ENCODE assay signal across 8 cellular contexts in the genomic region with DNA sequence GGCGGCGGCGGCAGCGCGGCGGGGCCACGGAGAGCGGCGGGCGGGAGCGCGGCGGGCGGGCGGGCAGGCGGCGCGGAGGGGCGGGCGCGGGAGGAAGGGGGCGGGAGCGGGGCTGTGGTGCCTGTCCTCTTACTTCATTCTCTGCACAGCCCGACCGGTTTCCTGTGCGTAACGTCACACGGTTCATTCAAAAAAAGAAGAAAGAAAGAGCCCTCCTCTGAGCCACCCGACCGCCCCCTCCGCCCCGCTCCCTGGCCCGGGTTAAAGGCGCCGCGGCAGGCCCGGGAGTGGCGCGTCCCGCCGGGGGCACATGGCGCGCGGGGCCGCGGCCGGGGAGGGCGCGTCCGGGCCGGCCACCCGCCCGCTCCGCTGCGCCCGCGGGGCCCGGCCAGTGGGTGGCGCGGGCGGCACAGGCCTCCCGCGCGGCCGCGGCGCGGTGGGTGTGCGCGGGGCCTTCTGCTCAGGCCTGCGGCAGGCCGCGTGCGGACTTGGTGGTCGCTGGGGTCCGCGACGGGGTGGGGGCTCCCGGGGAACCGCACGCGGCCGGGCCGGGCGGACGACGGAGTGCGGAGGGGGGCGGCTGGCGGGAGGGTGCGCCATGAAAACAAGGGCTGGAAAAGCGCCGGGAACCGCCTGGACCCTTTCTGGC. TPM values are rescaled to one million over a fixed set of nuclear protein-coding genes. Genes with fewer than 3 reads are reported as not detected.
DNase-seq lines count a peak whose midpoint lies in the region; ATAC-seq, FAIRE-seq and TF ChIP-seq lines count a peak whose summit lies in the region.

No MANE protein-coding gene starts in this region.

- H3K27ac ChIP-seq in adrenal gland (peak overlapping the region in 3 of 5 donors; percentile 53 to 87 (median 65)), left ventricle myocardium inferior (replicated peaks) (peak overlapping the region; percentile 85), psoas muscle (peak overlapping the region; percentile 87)

- TF ChIP-seq CTCF in GM12865 (IDR thresholded peaks at IDR 0.05; ENCODE audit: insufficient read depth, low read depth, low read length, missing control alignments), result peak; percentile 18
- TF ChIP-seq CTCF in NB4 (IDR thresholded peaks at IDR 0.05; ENCODE audit: low read depth, low read length), result no peak
- TF ChIP-seq CTCF in adrenal gland (IDR thresholded peaks at IDR 0.05), result peak in 1 of 6 experiments; percentile 45
- peak; percentile 25 for TF ChIP-seq CTCF in left ventricle myocardium inferior (IDR thresholded peaks at IDR 0.05; ENCODE audit: borderline replicate concordance)
- TF ChIP-seq CTCF in psoas muscle (IDR thresholded peaks at IDR 0.05), result peak; percentile 29

- no peaks in the 10 kb centered on the region for H3K9me3 ChIP-seq in adrenal gland (replicated peaks in 1 of 3)
- H3K9me3 ChIP-seq in left ventricle myocardium inferior (replicated peaks), result no peaks in the 10 kb centered on the region
- no peaks in the 10 kb centered on the region for H3K9me3 ChIP-seq in psoas muscle

- peak; percentile 93 for DNase-seq in GM12865 (ENCODE audit: low read depth)
- DNase-seq in NB4 (ENCODE audit: low read depth), result peak; percentile 92
- peak; percentile 85 for DNase-seq in T follicular helper cell (ENCODE audit: low read depth)
- peak; percentile 70 to 87 (median 78) for DNase-seq in adrenal gland
- peak; percentile 85 for DNase-seq in left ventricle myocardium inferior
- DNase-seq in psoas muscle, result peak; percentile 82 to 90
- peak; percentile 74 for DNase-seq in urothelium cell line (ENCODE audit: low spot score)

- peaks cover 0 to 4% of the 10 kb centered on the region in 2 donors for H3K4me1 ChIP-seq in adrenal gland (replicated peaks in 1 of 2)
- peaks cover 53% of the 10 kb centered on the region for H3K4me1 ChIP-seq in left ventricle myocardium inferior
- peaks cover 29% of the 10 kb centered on the region for H3K4me1 ChIP-seq in psoas muscle

- H3K4me3 ChIP-seq in GM12865 (ENCODE audit: low read depth, low read length), result peak overlapping the region; percentile 62
- H3K4me3 ChIP-seq in NB4 (ENCODE audit: low read depth, low read length), result peak overlapping the region; percentile 76
- H3K4me3 ChIP-seq in adrenal gland, result peak overlapping the region in 2 of 4 donors; percentile 21 to 78
- peak overlapping the region; percentile 73 for H3K4me3 ChIP-seq in left ventricle myocardium inferior
- peak overlapping the region; percentile 71 for H3K4me3 ChIP-seq in psoas muscle

- intact Hi-C loops in adrenal gland (cut with DNase I), result loop anchor here (5.0 to 10.0 kb wide), 4 partner anchors 188 to 303 kb away; no protein-coding TSS in a partner anchor
- intact Hi-C loops in left ventricle myocardium inferior (cut with micrococcal nuclease), result loop anchor here (5.0 to 10.0 kb wide), 2 partner anchors 188 to 305 kb away; no protein-coding TSS in a partner anchor
- intact Hi-C loops in psoas muscle (cut with DNase I), result loop anchor here in 1 of 2 donors (5.0 kb wide), 1 partner anchor 198 kb away; no protein-coding TSS in a partner anchor

- no peak for FAIRE-seq in urothelium cell line (lab: Jason Lieb, UNC)

- H3K27me3 ChIP-seq in adrenal gland (peaks cover 5% of the 10 kb centered on the region), left ventricle myocardium inferior (ENCODE audit: low read depth) (no peaks in the 10 kb centered on the region), psoas muscle (ENCODE audit: insufficient read depth in 3 of 3, low read length in 2 of 3) (no peaks in the 10 kb centered on the region)

- ATAC-seq in HG02588 (IDR thresholded peaks at IDR 0.05; ENCODE audit: unreplicated experiment) (peak; percentile 53), psoas muscle (peak; percentile 72 to 82 (median 74))

- H3K36me3 ChIP-seq in adrenal gland (replicated peaks in 1 of 2), result no peaks in the 10 kb centered on the region
- H3K36me3 ChIP-seq in left ventricle myocardium inferior, result no peaks in the 10 kb centered on the region
- H3K36me3 ChIP-seq in psoas muscle (ENCODE audit: insufficient read depth in 1 of 2, low read depth in 1 of 2), result no peaks in the 10 kb centered on the region

- TF ChIP-seq POLR2A in NB4 (IDR thresholded peaks at IDR 0.05; ENCODE audit: extremely low read depth, insufficient read length) (no peak), adrenal gland (IDR thresholded peaks at IDR 0.05) (peak in 1 of 2 donors; percentile 32)

- 0 to 2% (median 1%) methylated on average over 13 to 94 of the region's 94 CpGs for WGBS in adrenal gland, 4 donors
- 1% methylated on average over 42 to 91 of the region's 94 CpGs for WGBS in psoas muscle, 3 donors

RNA-seq across cellular contexts. Expression of gene BCL2, which starts 0.6 kb away (rescaled TPM):
- total RNA-seq in adrenal gland (1 to 10 TPM in 7 of 8 donors, under 1 TPM in 1; 0.85 to 7.7 (median 4.0) TPM), left ventricle myocardium inferior (7.3 TPM), psoas muscle (10 to 100 TPM in 2 of 4 donors, 1 to 10 TPM in 2; 8.9 to 27.0 (median 14.5) TPM)
- polyA plus RNA-seq in adrenal gland (1 to 10 TPM; 1.2 to 2.9 (median 1.5) TPM), psoas muscle (1 to 10 TPM; 1.1 to 8.3 (median 4.1) TPM)

RNA-seq across cellular contexts. Expression of gene KDSR, which starts 46.8 kb away (rescaled TPM):
- 100 to 1,000 TPM in 1 of 8 donors, 10 to 100 TPM in 7; 39.8 to 102 (median 52.5) TPM for total RNA-seq in adrenal gland
- polyA plus RNA-seq in adrenal gland, result 10 to 100 TPM in 2 of 3 donors, 1 to 10 TPM in 1; 8.2 to 36.7 (median 15.1) TPM
- 31.3 TPM for total RNA-seq in left ventricle myocardium inferior
- total RNA-seq in psoas muscle, result 10 to 100 TPM; 17.6 to 33.0 (median 25.6) TPM
- polyA plus RNA-seq in psoas muscle, result 10 to 100 TPM; 10.4 to 23.9 (median 11.4) TPM
